Comparison of ENCODE assay signal across 7 cellular contexts in the genomic region with DNA sequence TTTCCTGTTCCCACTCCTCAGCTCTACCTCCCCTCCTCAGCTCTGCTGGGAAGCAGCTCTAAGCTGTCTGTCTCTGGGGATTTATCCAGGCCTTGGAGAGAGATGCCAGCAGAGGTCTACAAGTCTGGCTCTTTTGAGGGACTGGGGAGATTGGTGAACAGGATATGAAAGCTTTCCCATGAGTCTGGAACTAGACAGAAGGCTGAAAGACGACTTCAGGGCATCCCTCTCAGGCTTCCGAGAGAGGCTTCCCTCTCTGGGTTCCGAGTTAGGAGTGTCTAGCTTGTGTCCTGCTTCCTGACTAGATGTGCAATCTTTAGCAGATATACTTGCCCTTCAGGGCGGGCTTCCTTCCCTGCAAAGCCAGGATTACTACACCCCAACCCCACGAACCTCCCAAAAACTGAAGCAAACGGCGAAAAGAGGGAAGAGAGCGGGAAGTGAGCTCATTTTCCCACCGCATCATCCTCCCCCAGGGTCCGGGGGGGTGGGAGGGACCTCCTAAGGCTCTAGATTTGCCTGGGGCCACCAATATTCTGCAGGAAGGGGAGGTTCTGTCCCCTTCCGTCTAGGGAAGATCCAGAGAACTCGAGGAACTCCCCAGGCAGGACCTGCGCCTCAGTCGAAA. TPM values are rescaled to one million over a fixed set of nuclear protein-coding genes. Genes with fewer than 3 reads are reported as not detected.
DNase-seq lines count a peak whose midpoint lies in the region; FAIRE-seq and TF ChIP-seq lines count a peak whose summit lies in the region.

No MANE protein-coding gene starts in this region.

- H3K36me3 Mint-ChIP-seq in MCF 10A (ENCODE audit: insufficient read depth, unreplicated experiment), result peaks cover 27% of the 10 kb centered on the region

- peak overlapping the region; percentile 83 for H3K27ac ChIP-seq in GM23248
- H3K27ac ChIP-seq in keratinocyte (ENCODE audit: control insufficient read depth, insufficient read depth, low read length), result peak overlapping the region; percentile 58

- H3K27me3 ChIP-seq in GM23248 (replicated peaks; ENCODE audit: insufficient read depth) (no peaks in the 10 kb centered on the region), keratinocyte (ENCODE audit: control insufficient read depth, extremely low read depth, insufficient read depth, low read length) (no peaks in the 10 kb centered on the region)

- peaks cover 4% of the 10 kb centered on the region for H3K9me1 ChIP-seq in keratinocyte (ENCODE audit: control insufficient read depth, extremely low read depth, insufficient read depth, low read length)

- H3K9me3 ChIP-seq in GM23248 (ENCODE audit: low read depth), result no peaks in the 10 kb centered on the region
- no peaks in the 10 kb centered on the region for H3K9me3 ChIP-seq in keratinocyte (ENCODE audit: control insufficient read depth, low read depth, low read length)

- no peaks in the 10 kb centered on the region for H3K27me3 Mint-ChIP-seq in MCF 10A (ENCODE audit: insufficient read depth, unreplicated experiment)

- intact Hi-C loops in MCF 10A (cut with micrococcal nuclease), result no loop called here

- dilution Hi-C loops in keratinocyte (cut with MboI; ENCODE audit: extremely low pct_ligation_motif_present, low sequenced_read_pairs), result no loop called here

- peaks cover 29% of the 10 kb centered on the region for H3K4me1 ChIP-seq in GM23248 (ENCODE audit: insufficient read depth)
- peaks cover 15% of the 10 kb centered on the region for H3K4me1 ChIP-seq in keratinocyte (ENCODE audit: control insufficient read depth, extremely low read depth, insufficient read depth, low read length)

- POLR2A ChIA-PET in MCF 10A (lab: Yijun Ruan, JAX), result interaction anchor here (0.6 to 3.2 kb wide), 9 partner anchors 10 to 1167 kb away, joined by 3 to 16 read pairs (median 7); a partner anchor contains a TSS

- H3K4me3 ChIP-seq in GM23248 (peak overlapping the region; percentile 84), keratinocyte (ENCODE audit: control insufficient read depth in 2 of 3, extremely low read depth in 1 of 3, insufficient read depth in 2 of 3, low read depth in 1 of 3, low read length in 3 of 3) (peak overlapping the region; percentile 61 to 83 (median 83))

- no peak for TF ChIP-seq CTCF in MCF 10A (IDR thresholded peaks at IDR 0.05; ENCODE audit: unreplicated experiment)
- no peak for TF ChIP-seq CTCF in keratinocyte (optimal IDR thresholded peaks at IDR 0.05 in 1 of 3, IDR thresholded peaks at IDR 0.05 in 1 of 3, conservative IDR thresholded peaks at IDR 0.05 in 1 of 3; ENCODE audit: extremely low read depth in 1 of 3, insufficient read depth in 2 of 3, low read length in 3 of 3)

- in situ Hi-C loops in GM23248 (cut with MboI), result no loop called here

- H3K79me2 ChIP-seq in GM23248 (ENCODE audit: insufficient read depth), result peaks cover 62% of the 10 kb centered on the region
- peaks cover 11% of the 10 kb centered on the region for H3K79me2 ChIP-seq in keratinocyte (ENCODE audit: control insufficient read depth, insufficient read depth, low read length)

- peak; percentile 44 for FAIRE-seq in keratinocyte (lab: Jason Lieb, UNC)

- no peaks in the 10 kb centered on the region for H3K9me2 ChIP-seq in GM23248 (ENCODE audit: insufficient read depth)

- H2AFZ ChIP-seq in GM23248, result peak overlapping the region; percentile 88
- peak overlapping the region; percentile 97 for H2AFZ ChIP-seq in keratinocyte (ENCODE audit: control insufficient read depth, low read length)

- WGBS in GM23248 (ENCODE audit: low coverage in 1 of 2, low lambda C conversion rate in 2 of 2, missing lambda C conversion rate in 2 of 2), 2 experiments, result 0 to 1% methylated on average over 10 to 14 of the region's 14 CpGs

- H3K4me1 Mint-ChIP-seq in MCF 10A (ENCODE audit: insufficient read depth, unreplicated experiment), result peaks cover 11% of the 10 kb centered on the region

- H4K20me1 ChIP-seq in GM23248 (ENCODE audit: insufficient read depth) (no peaks in the 10 kb centered on the region), keratinocyte (ENCODE audit: control insufficient read depth, extremely low read depth, insufficient read depth, low read length) (no peaks in the 10 kb centered on the region)

- BruUV-seq in MCF 10A (replicated peaks; lab: Mats Ljungman, UMichigan), result TSS peak; percentile 22

- 0 out of 2 replicates have a peak, but pooled peaks cover 9% of the 10 kb centered on the region for H3K36me3 ChIP-seq in GM23248 (ENCODE audit: low read depth)
- peaks cover 0 to 3% of the 10 kb centered on the region in 2 experiments for H3K36me3 ChIP-seq in keratinocyte (ENCODE audit: control insufficient read depth in 2 of 2, extremely low read depth in 1 of 2, insufficient read depth in 2 of 2, low read length in 2 of 2)

- no peaks in the 10 kb centered on the region for H3K9me3 Mint-ChIP-seq in MCF 10A (ENCODE audit: unreplicated experiment)

- peaks cover 26% of the 10 kb centered on the region for H3F3A ChIP-seq in GM23248 (ENCODE audit: insufficient read depth)

- H3K4me2 ChIP-seq in GM23248 (ENCODE audit: unreplicated experiment) (peak overlapping the region; percentile 95), keratinocyte (ENCODE audit: control insufficient read depth, extremely low read depth, insufficient read depth, low read depth, low read length) (peak overlapping the region; percentile 85)

- peak overlapping the region; percentile 87 for H3K9ac ChIP-seq in GM23248
- H3K9ac ChIP-seq in keratinocyte (ENCODE audit: control insufficient read depth, extremely low read depth, insufficient read depth, low read length), result peak overlapping the region; percentile 78

- peak overlapping the region; percentile 90 for H3K4me3 Mint-ChIP-seq in MCF 10A (ENCODE audit: unreplicated experiment)

- DNase-seq in EL (peak; percentile 78), GM23248 (peak; percentile 69), NCI-H82 treated with DMSO at 0.1 percent for 48 hours (lab: John Stamatoyannopoulos, UW; ENCODE audit: unreplicated experiment) (peak; percentile 45), MCF 10A (ENCODE audit: unreplicated experiment) (peak; percentile 34), keratinocyte (ENCODE audit: low read depth, low spot score) (no peak), smooth muscle cell of the brain vasculature (ENCODE audit: low read depth, low spot score) (peak; percentile 9), NCI-H2171 treated with DMSO at 0.1 percent for 48 hours (lab: John Stamatoyannopoulos, UW) (no peak)

- peak overlapping the region; percentile 73 for H3K27ac Mint-ChIP-seq in MCF 10A (ENCODE audit: low read depth, unreplicated experiment)

- CTCF ChIA-PET in MCF 10A (lab: Yijun Ruan, JAX), result interaction anchor here (0.6 to 3.3 kb wide), 6 partner anchors 14 to 1418 kb away, joined by 3 to 10 read pairs (median 4); no protein-coding TSS in a partner anchor

RNA-seq across cellular contexts. Expression of a gene that starts 0.6 kb away (rescaled TPM):
- 49.9 and 61.3 TPM in 2 replicates for total RNA-seq in GM23248 (2014; rRNA removed; shearing (Covaris generic))
- 104 and 114 TPM in 2 replicates for polyA plus RNA-seq in GM23248 (2016; fragmentation: Nextera tagmentation; extraction: Ambion mirVana)
- total RNA-seq in MCF 10A (2022), result 18.7 and 21.9 TPM in 2 replicates
- 22.8 to 33.4 TPM (median 26.4 TPM) in 3 replicates for polyA plus RNA-seq in keratinocyte
- polyA plus RNA-seq in keratinocyte (2011; ENCODE audit: low read depth), result not detected
- 18.6 and 31.5 TPM in 2 replicates for polyA plus RNA-seq in keratinocyte (2011; cell fraction: cytosol; rRNA removed)
- 25.2 TPM in 2 replicates for polyA plus RNA-seq in keratinocyte (2011; cell fraction: nucleus; rRNA removed)
- 5.2 and 29.0 TPM in 2 replicates for polyA plus RNA-seq in keratinocyte (2012; ENCODE audit: low replicate concordance)
- polyA minus RNA-seq in keratinocyte, result 14.6 to 16.8 TPM (median 15.2 TPM) in 3 replicates
- polyA minus RNA-seq in keratinocyte (2011; cell fraction: cytosol; rRNA and poly(A)+ RNA removed), result 13.0 TPM
- 7.5 and 8.8 TPM in 2 replicates for polyA minus RNA-seq in keratinocyte (2011; cell fraction: nucleus; rRNA and poly(A)+ RNA removed)

RNA-seq across cellular contexts. Expression of a gene that starts 47.2 kb away (rescaled TPM):
- total RNA-seq in GM23248 (2014; rRNA removed; shearing (Covaris generic)), result 9.4 and 18.2 TPM in 2 replicates
- polyA plus RNA-seq in GM23248 (2016; fragmentation: Nextera tagmentation; extraction: Ambion mirVana) (12.3 and 14.5 TPM in 2 replicates), keratinocyte (9.9 to 16.1 TPM (median 14.2 TPM) in 3 replicates)
- 21.6 and 25.7 TPM in 2 replicates for total RNA-seq in MCF 10A (2022)
- 8.0 TPM for polyA plus RNA-seq in keratinocyte (2011; ENCODE audit: low read depth)
- 5.8 and 12.4 TPM in 2 replicates for polyA plus RNA-seq in keratinocyte (2011; cell fraction: cytosol; rRNA removed)
- polyA plus RNA-seq in keratinocyte (2011; cell fraction: nucleus; rRNA removed), result 29.8 and 33.6 TPM in 2 replicates
- polyA plus RNA-seq in keratinocyte (2012; ENCODE audit: low replicate concordance), result 7.9 and 8.0 TPM in 2 replicates
- polyA minus RNA-seq in keratinocyte, result 13.9 to 17.0 TPM (median 14.0 TPM) in 3 replicates
- polyA minus RNA-seq in keratinocyte (2011; cell fraction: cytosol; rRNA and poly(A)+ RNA removed), result 12.7 TPM
- 18.8 and 25.3 TPM in 2 replicates for polyA minus RNA-seq in keratinocyte (2011; cell fraction: nucleus; rRNA and poly(A)+ RNA removed)

RNA-seq across cellular contexts. Expression of a gene that starts 55.1 kb away (rescaled TPM):
- total RNA-seq in GM23248 (2014; rRNA removed; shearing (Covaris generic)), result 0.11 TPM in 1 of 2 replicates, not detected in the other
- not detected in 2 replicates for polyA plus RNA-seq in GM23248 (2016; fragmentation: Nextera tagmentation; extraction: Ambion mirVana)
- total RNA-seq in MCF 10A (2022), result 0.14 and 0.52 TPM in 2 replicates
- 0.01 to 0.14 TPM in 2 of 3 replicates, not detected in the other for polyA plus RNA-seq in keratinocyte
- polyA plus RNA-seq in keratinocyte (2011; ENCODE audit: low read depth), result not detected
- polyA plus RNA-seq in keratinocyte (2011; cell fraction: cytosol; rRNA removed), result 0.17 and 0.21 TPM in 2 replicates
- polyA plus RNA-seq in keratinocyte (2011; cell fraction: nucleus; rRNA removed), result 0.13 and 0.39 TPM in 2 replicates
- polyA plus RNA-seq in keratinocyte (2012; ENCODE audit: low replicate concordance), result 0.06 TPM in 1 of 2 replicates, not detected in the other
- polyA minus RNA-seq in keratinocyte, result 0.07 TPM in 1 of 3 replicates, not detected in the others
- not detected for polyA minus RNA-seq in keratinocyte (2011; cell fraction: cytosol; rRNA and poly(A)+ RNA removed)
- polyA minus RNA-seq in keratinocyte (2011; cell fraction: nucleus; rRNA and poly(A)+ RNA removed), result 0.23 and 0.32 TPM in 2 replicates

Comparison
In these comparisons a context has a peak if more than half of its experiments do, and no peak if none do; other contexts are left out.
1. DNase-seq: peak in EL (single experiment), GM23248 (single experiment), NCI-H82 treated with DMSO at 0.1 percent for 48 hours (single experiment), MCF 10A (single experiment) and smooth muscle cell of the brain vasculature (single experiment); none in keratinocyte (single experiment) and NCI-H2171 treated with DMSO at 0.1 percent for 48 hours (single experiment).